In the genomic region with DNA sequence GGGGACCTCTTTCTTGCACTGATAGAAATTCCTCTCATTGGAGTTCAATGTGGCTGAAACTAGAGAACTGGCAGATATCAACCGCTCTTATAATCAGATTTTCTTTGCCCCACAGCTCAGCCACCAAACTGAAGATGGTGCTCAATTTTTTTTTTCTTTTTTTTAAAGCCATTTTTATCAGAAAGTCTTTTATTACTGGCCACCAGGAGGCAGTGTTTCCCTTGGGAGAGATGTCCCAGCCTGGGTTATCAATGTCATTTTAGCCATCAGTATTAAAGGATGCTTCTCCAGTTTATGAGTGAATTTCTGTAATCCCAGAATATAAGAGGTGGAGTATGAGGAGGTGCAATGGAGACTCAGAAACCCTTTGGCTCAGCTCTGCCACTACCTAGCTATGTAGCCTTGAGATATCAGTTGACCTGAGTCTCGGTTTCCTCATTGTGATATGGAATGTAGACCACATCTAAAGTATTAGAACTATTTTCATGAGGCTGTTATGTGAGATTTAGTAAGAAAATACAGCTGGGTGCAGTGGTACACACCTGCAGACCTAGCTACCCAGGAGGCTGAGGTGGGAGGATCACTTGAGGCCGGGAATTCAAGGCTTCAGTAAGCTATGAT, we compare ENCODE assay signal across 8 cellular contexts. TPM values are rescaled to one million over a fixed set of nuclear protein-coding genes. Genes with fewer than 3 reads are reported as not detected.
DNase-seq lines count a peak whose midpoint lies in the region; ATAC-seq and TF ChIP-seq lines count a peak whose summit lies in the region.

No MANE protein-coding gene starts in this region.

- intact Hi-C loops in activated CD4-positive, alpha-beta T cell treated with anti-CD3 and anti-CD28 coated beads, Interleukin-2, amount 10 ng/mL, durations not matched to agents 24 days and 14 days (cut with micrococcal nuclease): loop anchor here (1.0 to 5.0 kb wide), 5 partner anchors 42 to 262 kb away; a partner anchor contains a TSS

- no peak overlapping the region for H3K27ac Mint-ChIP-seq in activated CD4-positive, alpha-beta T cell treated with anti-CD3 and anti-CD28 coated beads, Interleukin-2, amount 10 ng/mL, durations not matched to agents 24 days and 14 days

- no peaks in the 10 kb centered on the region for H3K9me3 Mint-ChIP-seq in activated CD4-positive, alpha-beta T cell treated with anti-CD3 and anti-CD28 coated beads, Interleukin-2, amount 10 ng/mL, durations not matched to agents 24 days and 14 days

- H3K4me1 Mint-ChIP-seq in activated CD4-positive, alpha-beta T cell treated with anti-CD3 and anti-CD28 coated beads, Interleukin-2, amount 10 ng/mL, durations not matched to agents 24 days and 14 days: peaks cover 46% of the 10 kb centered on the region

- no peaks in the 10 kb centered on the region for H3K27me3 Mint-ChIP-seq in activated CD4-positive, alpha-beta T cell treated with anti-CD3 and anti-CD28 coated beads, Interleukin-2, amount 10 ng/mL, durations not matched to agents 24 days and 14 days

- peak; percentile 55 for TF ChIP-seq CTCF in foreskin fibroblast (IDR thresholded peaks at IDR 0.05; ENCODE audit: low read depth, low read length)

- no peak for ATAC-seq in HG03108 (IDR thresholded peaks at IDR 0.05; ENCODE audit: unreplicated experiment)
- no peak for ATAC-seq in GM18519 (IDR thresholded peaks at IDR 0.05; ENCODE audit: low FRiP score, unreplicated experiment)

- DNase-seq in stimulated activated CD4-positive, alpha-beta T cell treated with anti-CD3 and anti-CD28 coated beads, Interleukin-12 subunit alpha, Interleukin-12 subunit beta, amount 100 ng/mL, for 4 hours: peak; percentile 18
- DNase-seq in stimulated activated CD4-positive, alpha-beta T cell treated with anti-CD3 and anti-CD28 coated beads, Interleukin-1b, Interleukin-23, amount 100 ng/mL, for 48 hours: no peak
- DNase-seq in NCI-H1105 treated with DMSO at 0.1 percent for 48 hours (lab: John Stamatoyannopoulos, UW) (peak; percentile 55), foreskin fibroblast (peak; percentile 7 to 69)
- DNase-seq in activated CD4-positive, alpha-beta T cell treated with anti-CD3 and anti-CD28 coated beads, Interleukin-2, amount 10 ng/mL, durations not matched to agents 24 days and 14 days: peak; percentile 85
- DNase-seq in stimulated activated CD4-positive, alpha-beta T cell treated with anti-CD3 and anti-CD28 coated beads, Interleukin-2, amount 100 ng/mL, for 48 hours: peak; percentile 51 to 65

- no peak overlapping the region for H3K4me3 Mint-ChIP-seq in activated CD4-positive, alpha-beta T cell treated with anti-CD3 and anti-CD28 coated beads, Interleukin-2, amount 10 ng/mL, durations not matched to agents 24 days and 14 days

- H3K4me3 ChIP-seq in foreskin fibroblast (ENCODE audit: low read depth in 1 of 2, low read length in 2 of 2): no peak overlapping the region

- H3K36me3 Mint-ChIP-seq in activated CD4-positive, alpha-beta T cell treated with anti-CD3 and anti-CD28 coated beads, Interleukin-2, amount 10 ng/mL, durations not matched to agents 24 days and 14 days (ENCODE audit: low read depth): no peaks in the 10 kb centered on the region

RNA-seq across cellular contexts. Expression of a gene that starts 27.6 kb away (rescaled TPM):
- not detected in 2 replicates for total RNA-seq in activated CD4-positive, alpha-beta T cell treated with anti-CD3 and anti-CD28 coated beads, Interleukin-2, amount 10 ng/mL, durations not matched to agents 24 days and 14 days

RNA-seq across cellular contexts. Expression of a gene that starts 39.1 kb away (rescaled TPM):
- total RNA-seq in activated CD4-positive, alpha-beta T cell treated with anti-CD3 and anti-CD28 coated beads, Interleukin-2, amount 10 ng/mL, durations not matched to agents 24 days and 14 days: 0.30 and 0.85 TPM in 2 replicates

RNA-seq across cellular contexts. Expression of a gene that starts 49.9 kb away (rescaled TPM):
- not detected in 2 replicates for total RNA-seq in activated CD4-positive, alpha-beta T cell treated with anti-CD3 and anti-CD28 coated beads, Interleukin-2, amount 10 ng/mL, durations not matched to agents 24 days and 14 days
